Comparison of ENCODE assay signal across 17 cellular contexts in the genomic region with DNA sequence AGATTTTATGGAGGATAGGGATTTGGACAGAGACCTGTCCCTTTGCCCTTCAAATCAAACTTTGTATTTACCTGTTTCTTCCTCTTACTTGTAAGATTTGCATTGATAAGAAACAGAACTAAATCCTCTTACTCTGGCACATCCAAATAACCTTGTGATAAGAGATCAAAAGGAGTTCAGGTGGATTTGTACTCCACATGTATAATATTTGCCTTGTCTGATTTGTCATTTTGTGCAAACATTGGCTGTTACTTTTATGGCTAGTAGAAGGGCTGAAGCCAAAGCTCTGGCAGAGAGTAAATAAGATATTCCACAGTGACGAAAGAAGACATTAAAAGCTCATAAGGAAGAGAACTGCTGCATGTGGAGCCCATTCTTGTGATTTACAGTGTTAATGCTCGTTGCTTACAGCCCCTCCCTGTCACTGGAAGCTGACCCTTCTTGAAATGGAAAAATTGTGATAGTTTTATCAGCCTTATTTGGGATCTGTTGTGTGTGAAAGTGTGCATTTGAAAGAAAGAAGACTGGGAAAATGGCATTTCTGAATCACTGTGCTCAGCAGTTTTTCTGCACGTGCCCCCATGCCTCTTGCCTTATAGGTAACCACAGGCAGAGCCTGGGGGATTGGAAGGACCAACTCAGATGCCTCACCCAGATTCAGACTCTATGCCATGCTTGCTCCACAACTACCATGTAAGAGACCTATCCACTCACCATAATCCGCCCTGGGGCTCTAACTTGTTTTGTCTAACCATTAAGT.
DNase-seq lines count a peak whose midpoint lies in the region; ATAC-seq and TF ChIP-seq lines count a peak whose summit lies in the region.
"Had no signal": no experiment of that assay in that cellular context is flagged by ENCODE, and none has a peak within 500 bp of the region (broad histone marks: within the 10 kb centered on the region; RNA-seq: fewer than 3 reads in every experiment).

No MANE protein-coding gene starts in this region.

- no peak overlapping the region for H4K5ac ChIP-seq in IMR-90 (ENCODE audit: low read depth, low read length)

- no peak overlapping the region for H4K8ac ChIP-seq in IMR-90 (ENCODE audit: low read depth in 2 of 2, low read length in 2 of 2)

- DNase-seq in DMS153 treated with DMSO at 0.1 percent for 48 hours (lab: John Stamatoyannopoulos, UW; ENCODE audit: unreplicated experiment) = peak; percentile 18
- DNase-seq in IMR-90 = no peak
- DNase-seq in colonic mucosa = peak; percentile 34
- peak in 1 of 3 donors; percentile 52 for DNase-seq in mucosa of descending colon
- no peak for DNase-seq in NCI-H226
- no peak for DNase-seq in foreskin keratinocyte
- DNase-seq: COR-L47; NCI-H1436; NCI-H2029 treated with DMSO at 0.1 percent for 48 hours; NCI-H524 treated with DMSO at 0.1 percent for 48 hours; NK-92 treated with Interleukin-12 subunit alpha and Interleukin-12 subunit beta, amount 100 ng/mL, for 24 hours; RPMI8226; T-helper 17 cell had no signal

- H3K4me2 ChIP-seq in IMR-90 (ENCODE audit: low read depth, low read length) = no peak overlapping the region
- H3K4me2 ChIP-seq: GM23338 had no signal

- no peak overlapping the region for H4K91ac ChIP-seq in IMR-90 (ENCODE audit: insufficient read depth, low read depth, low read length)

- H2AK5ac ChIP-seq in IMR-90 (ENCODE audit: low read depth, low read length) = no peak overlapping the region

- no peak overlapping the region for H3K9ac ChIP-seq in IMR-90 (ENCODE audit: low read depth, low read length)
- no peak overlapping the region for H3K9ac ChIP-seq in colonic mucosa (ENCODE audit: low read depth in 2 of 2, low read length in 2 of 2)

- no peak overlapping the region for H3K56ac ChIP-seq in IMR-90 (ENCODE audit: extremely low read depth, insufficient read depth, low read length)

- H2AK9ac ChIP-seq in IMR-90 (replicated peaks; ENCODE audit: low read depth, low read length, poor library complexity) = no peak overlapping the region

- H3K27me3 ChIP-seq in IMR-90 (ENCODE audit: control insufficient read depth, insufficient read depth, low read length) (no peaks in the 10 kb centered on the region), colonic mucosa (no peaks in the 10 kb centered on the region), foreskin keratinocyte (no peaks in the 10 kb centered on the region)

- dilution Hi-C loops in IMR-90 (cut with HindIII; ENCODE audit: low sequenced_read_pairs, unreplicated experiment) = no loop called here

- no peak for TF ChIP-seq POLR2A in IMR-90 (IDR thresholded peaks at IDR 0.05; ENCODE audit: low read depth, low read length)

- H3K36me3 ChIP-seq in IMR-90 (ENCODE audit: control insufficient read depth, insufficient read depth, low read length) (no peaks in the 10 kb centered on the region), colonic mucosa (no peaks in the 10 kb centered on the region), mucosa of descending colon (ENCODE audit: low read depth) (no peaks in the 10 kb centered on the region)

- ATAC-seq in IMR-90 (ENCODE audit: low read depth) (no peak), mucosa of descending colon (peak; percentile 98), HG03108 (IDR thresholded peaks at IDR 0.05; ENCODE audit: unreplicated experiment) (no peak), GM18870 (IDR thresholded peaks at IDR 0.05; ENCODE audit: unreplicated experiment) (no peak), foreskin keratinocyte (no peak)
- ATAC-seq: GM23338, HCT116, T-helper 17 cell had no signal

- intact Hi-C loops in IMR-90 (cut with micrococcal nuclease) = no loop called here
- intact Hi-C loops in colonic mucosa (cut with DNase I) = no loop called here
- intact Hi-C loops in mucosa of descending colon (cut with DNase I, micrococcal nuclease) = no loop called here

- H3K9me1 ChIP-seq in IMR-90 (ENCODE audit: insufficient read depth, low read length) = no peaks in the 10 kb centered on the region

- BruUV-seq in IMR-90 (replicated peaks; lab: Mats Ljungman, UMichigan) = no TSS peak

- no peak overlapping the region for H3K4me3 ChIP-seq in IMR-90 (ENCODE audit: insufficient read depth, low read depth, low read length)
- H3K4me3 ChIP-seq in colonic mucosa = no peak overlapping the region
- H3K4me3 ChIP-seq in mucosa of descending colon = no peak overlapping the region
- H3K4me3 ChIP-seq: GM23338 had no signal

- H2BK20ac ChIP-seq in IMR-90 (ENCODE audit: low read depth, low read length) = no peak overlapping the region

- no peak overlapping the region for H2BK120ac ChIP-seq in IMR-90 (ENCODE audit: low read depth, low read length)

- no peaks in the 10 kb centered on the region for H4K20me1 ChIP-seq in IMR-90 (ENCODE audit: insufficient read depth, low read length)

- H3K27ac ChIP-seq in IMR-90 (ENCODE audit: insufficient read depth, low read length) = no peak overlapping the region
- H3K27ac ChIP-seq in colonic mucosa = no peak overlapping the region
- no peak overlapping the region for H3K27ac ChIP-seq in foreskin keratinocyte

- H3K9me3 ChIP-seq in IMR-90 (ENCODE audit: control insufficient read depth, insufficient read depth, low read length) (no peaks in the 10 kb centered on the region), colonic mucosa (no peaks in the 10 kb centered on the region), mucosa of descending colon (no peaks in the 10 kb centered on the region)

- H2BK15ac ChIP-seq in IMR-90 (ENCODE audit: low read depth, low read length) = no peak overlapping the region

- in situ Hi-C loops in IMR-90 (cut with MboI; ENCODE audit: low sequenced_read_pairs) = no loop called here

- CTCF ChIA-PET in IMR-90 (lab: Yijun Ruan, JAX) = no interaction called here

- no peak for TF ChIP-seq RAD21 in IMR-90 (IDR thresholded peaks at IDR 0.05; ENCODE audit: low read length)

- no peak overlapping the region for H2AFZ ChIP-seq in IMR-90 (replicated peaks; ENCODE audit: low read length, poor library complexity)
- H2AFZ ChIP-seq: GM23338 had no signal

- WGBS in IMR-90 (ENCODE audit: extremely low coverage in 2 of 2, insufficient read length in 1 of 2), 2 experiments = no CpG with 5 or more reads among the region's 4 CpGs

- H3K23ac ChIP-seq in IMR-90 (ENCODE audit: low read depth, low read length) = no peak overlapping the region

- no peaks in the 10 kb centered on the region for H3K79me1 ChIP-seq in IMR-90 (ENCODE audit: low read depth in 1 of 2, low read length in 2 of 2)

- POLR2A ChIA-PET in IMR-90 (lab: Charles Lee; ENCODE audit: unreplicated experiment) = no interaction called here

- no peak overlapping the region for H3K4ac ChIP-seq in IMR-90 (ENCODE audit: low read depth, low read length)

- no peak overlapping the region for H3K18ac ChIP-seq in IMR-90 (ENCODE audit: low read depth, low read length)

- H2BK5ac ChIP-seq in IMR-90 (ENCODE audit: low read depth, low read length, poor library complexity, severe bottlenecking) = no peak overlapping the region

- H3K4me1 ChIP-seq in IMR-90 (ENCODE audit: control insufficient read depth, insufficient read depth, low read length) (no peaks in the 10 kb centered on the region), colonic mucosa (no peaks in the 10 kb centered on the region), mucosa of descending colon (ENCODE audit: low read depth) (peaks cover 8% of the 10 kb centered on the region), foreskin keratinocyte (no peaks in the 10 kb centered on the region)

- TF ChIP-seq CTCF in IMR-90 (conservative IDR thresholded peaks at IDR 0.05; ENCODE audit: low read depth, low read length) (no peak), colonic mucosa (IDR thresholded peaks at IDR 0.05) (no peak), mucosa of descending colon (IDR thresholded peaks at IDR 0.05) (no peak), foreskin keratinocyte (conservative IDR thresholded peaks at IDR 0.05) (no peak)

- no peak overlapping the region for H3K14ac ChIP-seq in IMR-90 (replicated peaks; ENCODE audit: low read depth, low read length)

TF ChIP-seq in IMR-90, 13 proteins besides CTCF, POLR2A, EP300 and RAD21:
- peak; percentile 38; the same call in 1 of the 2 replicates for TF ChIP-seq MAFK (IDR thresholded peaks at IDR 0.05; ENCODE audit: low read depth, low read length)
- no peak for TF ChIP-seq CEBPB (IDR thresholded peaks at IDR 0.05; ENCODE audit: low read depth, low read length)

Comparison
In these comparisons a context has a peak if more than half of its experiments do, and no peak if none do; other contexts are left out.
1. DNase-seq: peak in DMS153 treated with DMSO at 0.1 percent for 48 hours (single experiment) and colonic mucosa (single experiment); none in IMR-90 (single experiment), NCI-H226 (single experiment) and foreskin keratinocyte (0 of 2).